Comparison of ENCODE assay signal across 8 cellular contexts in the genomic region with DNA sequence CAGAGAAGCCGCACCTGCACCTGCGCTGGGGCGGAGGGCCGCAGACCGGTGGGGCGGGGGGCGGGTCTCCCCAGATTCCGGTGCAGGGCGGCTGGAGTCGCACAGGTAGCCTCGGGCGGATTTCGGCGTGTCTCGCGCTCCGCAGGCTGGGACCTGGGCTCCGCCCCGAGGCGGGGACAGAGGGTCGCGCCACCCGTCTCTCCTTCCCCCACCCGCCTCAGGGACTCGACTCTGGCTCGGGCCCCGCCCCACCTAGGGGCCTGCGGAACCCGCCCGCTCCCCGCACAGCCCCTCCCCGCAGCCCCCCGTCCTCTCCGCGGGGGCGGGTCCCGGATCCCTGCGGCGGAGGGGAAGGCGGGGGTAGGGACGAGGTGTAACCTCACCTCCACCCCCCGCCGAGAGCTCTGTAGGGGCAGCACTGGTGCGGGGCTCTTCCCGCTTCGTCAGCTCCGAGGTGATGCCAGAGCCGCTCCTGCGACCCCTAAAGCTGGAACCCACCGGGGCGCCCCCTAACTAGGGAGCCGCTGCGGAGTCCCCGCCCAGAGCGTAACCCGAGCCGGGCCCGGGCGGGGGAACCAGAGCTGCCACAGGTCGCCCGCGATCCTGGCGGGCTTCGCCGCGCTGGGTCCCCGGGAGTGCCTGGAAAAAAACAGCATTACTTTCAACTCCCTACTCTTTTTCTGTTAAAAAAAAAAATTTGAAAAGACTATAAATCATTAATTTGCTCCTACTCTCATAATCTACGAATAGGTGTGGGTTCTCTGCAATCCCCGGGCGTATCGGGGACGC. TPM values are rescaled to one million over a fixed set of nuclear protein-coding genes. Genes with fewer than 3 reads are reported as not detected.
DNase-seq lines count a peak whose midpoint lies in the region; ATAC-seq, FAIRE-seq and TF ChIP-seq lines count a peak whose summit lies in the region.

A gene with protein sequence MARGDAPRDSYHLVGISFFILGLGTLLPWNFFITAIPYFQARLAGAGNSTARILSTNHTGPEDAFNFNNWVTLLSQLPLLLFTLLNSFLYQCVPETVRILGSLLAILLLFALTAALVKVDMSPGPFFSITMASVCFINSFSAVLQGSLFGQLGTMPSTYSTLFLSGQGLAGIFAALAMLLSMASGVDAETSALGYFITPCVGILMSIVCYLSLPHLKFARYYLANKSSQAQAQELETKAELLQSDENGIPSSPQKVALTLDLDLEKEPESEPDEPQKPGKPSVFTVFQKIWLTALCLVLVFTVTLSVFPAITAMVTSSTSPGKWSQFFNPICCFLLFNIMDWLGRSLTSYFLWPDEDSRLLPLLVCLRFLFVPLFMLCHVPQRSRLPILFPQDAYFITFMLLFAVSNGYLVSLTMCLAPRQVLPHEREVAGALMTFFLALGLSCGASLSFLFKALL (minus strand): TSS at position 134 of the 789 bp plus-strand sequence. CDS start 169 bp downstream, outside the sequence.

- intact Hi-C loops in K562 (cut with micrococcal nuclease), result loop anchor here (1.0 kb wide), 1 partner anchor 24 kb away; no protein-coding TSS in a partner anchor

- H3K27me3 Mint-ChIP-seq in immature natural killer cell (ENCODE audit: low read depth in 3 of 3), result peaks cover 3 to 5% (median 5%) of the 10 kb centered on the region in 3 donors

- H3K36me3 Mint-ChIP-seq in immature natural killer cell, result no peaks in the 10 kb centered on the region

- H3K9ac ChIP-seq in DND-41 (ENCODE audit: low read depth, low read length), result peak within 1 kb of the TSS; percentile 63
- peak within 1 kb of the TSS; percentile 94 to 96 for H3K9ac ChIP-seq in K562 (ENCODE audit: insufficient read depth in 1 of 2, low read depth in 2 of 2, low read length in 2 of 2)

- no peak for TF ChIP-seq EP300 in K562 (IDR thresholded peaks at IDR 0.05; ENCODE audit: low read length)

- H2AFZ ChIP-seq in DND-41 (ENCODE audit: low read depth, low read length) (peak within 1 kb of the TSS; percentile 72), K562 (ENCODE audit: low read depth, low read length) (peak within 1 kb of the TSS; percentile 82)

- H3K36me3 ChIP-seq in DND-41 (ENCODE audit: insufficient read depth, low read length) (no peaks in the 10 kb centered on the region), K562 (ENCODE audit: control insufficient read depth, insufficient read depth, low read length) (peaks cover 39% of the 10 kb centered on the region)

- no peak for TF ChIP-seq CTCF in DND-41 (IDR thresholded peaks at IDR 0.05; ENCODE audit: borderline replicate concordance, extremely low read depth, low read length, poor library complexity, severe bottlenecking)
- no peak for TF ChIP-seq CTCF in K562 (IDR thresholded peaks at IDR 0.05 in 2 of 3, conservative IDR thresholded peaks at IDR 0.05 in 1 of 3; ENCODE audit: insufficient read depth in 2 of 3, low read depth in 1 of 3, low read length in 3 of 3)

- peak; percentile 85 for DNase-seq in DND-41
- DNase-seq in NCI-H146 treated with DMSO at 0.1 percent for 48 hours (lab: John Stamatoyannopoulos, UW; ENCODE audit: unreplicated experiment), result peak; percentile 97
- DNase-seq in T-helper 2 cell, result peak; percentile 46 to 90 (median 67)
- DNase-seq in K562 (ENCODE audit: extremely low read depth in 1 of 4, low spot score in 3 of 4), result peak; percentile 95 to 97 (median 96)
- DNase-seq in immature natural killer cell, result peak; percentile 42 to 48 (median 45)
- peak; percentile 62 to 83 for DNase-seq in stimulated activated CD4-positive, alpha-beta T cell treated with anti-CD3 and anti-CD28 coated beads, Interleukin-15, amount 100 ng/mL, for 48 hours (ENCODE audit: low read depth in 2 of 2)
- no peak for DNase-seq in RCC 7860 (ENCODE audit: low spot score)

- peaks cover 7% of the 10 kb centered on the region for H3K9me1 ChIP-seq in K562 (ENCODE audit: control insufficient read depth, insufficient read depth, low read length)

- peaks cover 27% of the 10 kb centered on the region for H3K4me1 ChIP-seq in DND-41 (ENCODE audit: insufficient read depth, low read length)
- H3K4me1 ChIP-seq in K562 (replicated peaks in 1 of 2; ENCODE audit: control insufficient read depth in 2 of 2, insufficient read depth in 2 of 2, low read length in 2 of 2), result peaks cover 21 to 47% of the 10 kb centered on the region in 2 experiments; a peak in 4 of 5 replicates

- no TSS peak for BruUV-seq in K562 (replicated peaks; lab: Mats Ljungman, UMichigan)

- H3K27ac Mint-ChIP-seq in immature natural killer cell, result peak within 1 kb of the TSS in 2 of 6 donors; percentile 17 to 80

- H3K9me3 Mint-ChIP-seq in immature natural killer cell, result no peaks in the 10 kb centered on the region

- H4K20me1 ChIP-seq in DND-41 (ENCODE audit: insufficient read depth, low read length) (peaks cover 7% of the 10 kb centered on the region; the same call in 1 of the 2 replicates), K562 (replicated peaks; ENCODE audit: control insufficient read depth, insufficient read depth, low read length) (peaks cover 7% of the 10 kb centered on the region; the same call in 1 of the 2 replicates)

- peak within 1 kb of the TSS; percentile 81 to 87 (median 85) for H3K4me3 Mint-ChIP-seq in immature natural killer cell

- H3K27me3 ChIP-seq in DND-41 (ENCODE audit: insufficient read depth, low read length, poor library complexity), result no peaks in the 10 kb centered on the region
- no peaks in the 10 kb centered on the region for H3K27me3 ChIP-seq in K562 (ENCODE audit: control insufficient read depth in 2 of 2, insufficient read depth in 2 of 2, low read length in 2 of 2)

- in situ Hi-C loops in K562 (cut with MboI), result no loop called here

- 0% methylated on average over 36 of the region's 72 CpGs for WGBS in K562 (ENCODE audit: insufficient coverage, low coverage, missing lambda C conversion rate)

- TF ChIP-seq RAD21 in K562 (CRISPR knock-in tag; conservative IDR thresholded peaks at IDR 0.05 in 1 of 2, IDR thresholded peaks at IDR 0.05 in 1 of 2), result no peak

- FAIRE-seq in K562 (lab: Jason Lieb, UNC) (peak; percentile 65), RCC 7860 (lab: Jason Lieb, UNC) (no peak)

- peaks cover 9% of the 10 kb centered on the region in 2 donors for H3K4me1 Mint-ChIP-seq in immature natural killer cell

- H3K27ac ChIP-seq in DND-41 (ENCODE audit: low read length), result peak within 1 kb of the TSS; percentile 68
- H3K27ac ChIP-seq in K562 (ENCODE audit: extremely low read depth, low read depth, low read length), result peak within 1 kb of the TSS; percentile 99

- CTCF ChIA-PET in K562 (lab: Yijun Ruan, JAX; ENCODE audit: low intra/inter-chr PET ratio), result interaction anchor here (1.2 kb wide), 1 partner anchor 17 kb away, joined by 3 read pairs; no protein-coding TSS in a partner anchor

- POLR2A ChIA-PET in K562 (lab: Yijun Ruan, JAX), result interaction anchor here (0.6 to 1.9 kb wide), 10 partner anchors 9 to 301 kb away, joined by 3 to 12 read pairs (median 4); a partner anchor contains a TSS

- H3K4me3 ChIP-seq in DND-41 (ENCODE audit: low read depth in 1 of 2, low read length in 2 of 2) (peak within 1 kb of the TSS; percentile 46 to 64; a peak in 3 of 4 replicates), K562 (peak within 1 kb of the TSS; percentile 93)

- H3K4me2 ChIP-seq in DND-41 (ENCODE audit: insufficient read depth, low read length) (peak within 1 kb of the TSS; percentile 80), K562 (ENCODE audit: insufficient read depth, low read length) (peak within 1 kb of the TSS; percentile 99)

- peak; percentile 83 for ATAC-seq in DND-41 (ENCODE audit: insufficient read depth, low read depth)
- peak; percentile 59 for ATAC-seq in HG02610 (IDR thresholded peaks at IDR 0.05; ENCODE audit: unreplicated experiment)
- ATAC-seq in K562, result peak; percentile 93

- no peaks in the 10 kb centered on the region for H3K79me2 ChIP-seq in DND-41 (ENCODE audit: insufficient read depth, low read length)
- H3K79me2 ChIP-seq in K562 (ENCODE audit: control insufficient read depth, insufficient read depth, low read length), result peaks cover 48% of the 10 kb centered on the region

- H3K9me3 ChIP-seq in DND-41 (ENCODE audit: insufficient read depth, low read length, severe bottlenecking), result no peaks in the 10 kb centered on the region
- H3K9me3 ChIP-seq in K562 (replicated peaks; ENCODE audit: control insufficient read depth, insufficient read depth, low read depth, low read length), result no peaks in the 10 kb centered on the region

- peak; percentile 84; the same call in 1 of the 2 replicates for TF ChIP-seq POLR2A in K562 (conservative IDR thresholded peaks at IDR 0.05)

TF ChIP-seq in K562, 482 proteins besides CTCF, POLR2A, EP300 and RAD21 (continues in another document):
- TF ChIP-seq, protein P1, sequence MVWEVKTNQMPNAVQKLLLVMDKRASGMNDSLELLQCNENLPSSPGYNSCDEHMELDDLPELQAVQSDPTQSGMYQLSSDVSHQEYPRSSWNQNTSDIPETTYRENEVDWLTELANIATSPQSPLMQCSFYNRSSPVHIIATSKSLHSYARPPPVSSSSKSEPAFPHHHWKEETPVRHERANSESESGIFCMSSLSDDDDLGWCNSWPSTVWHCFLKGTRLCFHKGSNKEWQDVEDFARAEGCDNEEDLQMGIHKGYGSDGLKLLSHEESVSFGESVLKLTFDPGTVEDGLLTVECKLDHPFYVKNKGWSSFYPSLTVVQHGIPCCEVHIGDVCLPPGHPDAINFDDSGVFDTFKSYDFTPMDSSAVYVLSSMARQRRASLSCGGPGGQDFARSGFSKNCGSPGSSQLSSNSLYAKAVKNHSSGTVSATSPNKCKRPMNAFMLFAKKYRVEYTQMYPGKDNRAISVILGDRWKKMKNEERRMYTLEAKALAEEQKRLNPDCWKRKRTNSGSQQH (CRISPR knock-in tag; IDR thresholded peaks at IDR 0.05), result no peak
- TF ChIP-seq NFE2L1 (tag; IDR thresholded peaks at IDR 0.05; ENCODE audit: borderline replicate concordance, low read depth), result no peak

RNA-seq across cellular contexts. Expression of the gene that starts here (rescaled TPM):
- total RNA-seq in K562 (2011; cell fraction: chromatin; rRNA removed; ENCODE audit: low replicate concordance), result 80.0 and 218 TPM in 2 replicates
- 123 and 132 TPM in 2 replicates for total RNA-seq in K562 (2011; cell fraction: nucleolus; rRNA removed)
- 120 and 128 TPM in 2 replicates for total RNA-seq in K562 (2011; cell fraction: nucleoplasm; rRNA removed)
- total RNA-seq in K562 (2014; rRNA removed), result 13.3 and 22.5 TPM in 2 replicates
- 6.2 and 8.8 TPM in 2 replicates for total RNA-seq in K562 (2014; rRNA removed; fragmentation: Illumina TruSeq; extraction: Trizol)
- 14.2 and 16.1 TPM in 2 replicates for total RNA-seq in K562 (2015; rRNA removed; fragmentation: Illumina TruSeq; extraction: Trizol)
- total RNA-seq in K562 (2021), result 48.6 and 50.5 TPM in 2 replicates
- polyA plus RNA-seq in K562 (2011; rRNA removed), result 22.0 and 35.8 TPM in 2 replicates
- polyA plus RNA-seq in K562 (2011; cell fraction: cytosol; rRNA removed), result 24.0 and 39.3 TPM in 2 replicates
- 152 and 232 TPM in 2 replicates for polyA plus RNA-seq in K562 (2011; cell fraction: nucleus; rRNA removed)
- 32.6 and 39.1 TPM in 2 replicates for polyA plus RNA-seq in K562 (2012)
- 43.1 and 47.4 TPM in 2 replicates for polyA plus RNA-seq in K562 (2014; fragmentation: Illumina TruSeq; extraction: Trizol)
- polyA plus RNA-seq in K562 (2014; fragmentation: Nextera tagmentation; extraction: Ambion mirVana), result 1 to 10 TPM; 2.4 to 2.5 TPM
- 39.3 and 48.7 TPM in 2 replicates for polyA plus RNA-seq in K562 (2014; rRNA removed)
- 7.0 and 7.7 TPM in 2 replicates for polyA minus RNA-seq in K562 (2011; rRNA and poly(A)+ RNA removed)
- 19.7 and 20.7 TPM in 2 replicates for polyA minus RNA-seq in K562 (2011; cell fraction: cytosol; rRNA and poly(A)+ RNA removed)
- 19.7 and 19.9 TPM in 2 replicates for polyA minus RNA-seq in K562 (2011; cell fraction: nucleus; rRNA and poly(A)+ RNA removed)
- polyA plus RNA-seq in immature natural killer cell, result under 1 TPM in 2 of 3 donors, not detected in 1; 0.21 to 0.32 TPM

Comparison
In these comparisons a context has a peak if more than half of its experiments do, and no peak if none do; other contexts are left out.
1. Peak in DNase-seq in immature natural killer cell; RNA of the gene not detected or under 1 TPM.